10 cellular contexts compared by ENCODE assay signal in the genomic region with DNA sequence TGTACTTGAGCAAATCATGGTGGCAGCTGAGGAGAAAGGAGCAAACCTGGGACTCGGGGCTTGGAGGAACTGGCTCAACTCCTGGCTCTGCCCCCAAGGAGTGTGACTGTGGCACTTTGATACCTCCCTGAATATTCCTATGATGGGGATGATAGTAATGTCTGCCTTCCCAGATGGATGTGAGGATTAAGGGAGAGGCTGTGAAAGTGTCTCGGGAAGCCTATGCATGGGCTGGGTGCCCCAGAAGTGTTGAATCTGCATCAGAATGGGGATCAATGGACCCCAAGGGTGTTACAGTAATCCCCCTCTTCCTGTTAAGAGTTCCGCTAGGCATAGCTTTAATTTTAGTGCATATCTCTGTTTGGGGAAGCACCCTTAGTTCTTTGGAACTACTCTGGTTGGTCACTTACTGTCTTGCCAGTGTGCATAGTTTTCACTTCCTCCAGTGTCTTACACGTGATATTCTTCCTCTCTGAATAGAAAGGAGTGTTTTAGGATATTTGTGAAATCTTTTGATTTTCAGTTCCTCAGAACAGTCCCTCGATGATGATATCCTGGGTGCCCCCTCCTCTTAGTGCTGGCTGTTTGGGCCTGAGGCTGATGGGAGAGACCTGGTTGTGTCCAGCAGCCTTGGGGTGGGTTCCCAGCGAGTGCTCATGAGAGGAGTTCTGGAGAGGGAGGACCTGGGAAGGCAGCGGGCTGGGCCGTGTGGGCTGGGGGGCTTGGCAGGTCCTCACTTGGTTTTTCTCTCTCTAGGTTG.
DNase-seq lines count a peak whose midpoint lies in the region; ATAC-seq, FAIRE-seq and TF ChIP-seq lines count a peak whose summit lies in the region.
"Had no signal": no experiment of that assay in that cellular context is flagged by ENCODE, and none has a peak within 500 bp of the region (broad histone marks: within the 10 kb centered on the region; RNA-seq: fewer than 3 reads in every experiment).

No MANE protein-coding gene starts in this region.

- H3K4me3 Mint-ChIP-seq in Caco-2 (ENCODE audit: unreplicated experiment): no peak overlapping the region

- POLR2A ChIA-PET in Caco-2 (lab: Charles Lee): no interaction called here

- peak overlapping the region; percentile 30; the same call in 1 of the 2 replicates for H3K4me3 ChIP-seq in iPS-20b (ENCODE audit: low read length)
- no peak overlapping the region for H3K4me3 ChIP-seq in Caco-2 (ENCODE audit: low read depth, low read length)
- H3K4me3 ChIP-seq: Peyer's patch had no signal

- H3K9me3 ChIP-seq in iPS-20b (ENCODE audit: insufficient read depth, low read depth, low read length) (no peaks in the 10 kb centered on the region), Caco-2 (no peaks in the 10 kb centered on the region)
- H3K9me3 ChIP-seq: Peyer's patch had no signal

- no peak overlapping the region for H3K9ac ChIP-seq in iPS-20b (ENCODE audit: low read depth, low read length)

- H3K36me3 ChIP-seq in iPS-20b (ENCODE audit: insufficient read depth, low read depth, low read length) (no peaks in the 10 kb centered on the region), Caco-2 (ENCODE audit: control insufficient read depth, insufficient read depth, low read length) (no peaks in the 10 kb centered on the region)

- H3K27me3 ChIP-seq in iPS-20b (ENCODE audit: insufficient read depth, low read length): no peaks in the 10 kb centered on the region
- no peaks in the 10 kb centered on the region for H3K27me3 ChIP-seq in Caco-2 (replicated peaks; ENCODE audit: control insufficient read depth, insufficient read depth, low read length)
- H3K27me3 ChIP-seq: Peyer's patch had no signal

- FAIRE-seq in GM18507 (lab: Jason Lieb, UNC): peak; percentile 95

- no peaks in the 10 kb centered on the region for H3K9me3 Mint-ChIP-seq in Caco-2 (ENCODE audit: unreplicated experiment)

- CTCF ChIA-PET in Caco-2 (lab: Charles Lee): no interaction called here

- no peak overlapping the region for H3K27ac Mint-ChIP-seq in Caco-2 (ENCODE audit: unreplicated experiment)

- no peak overlapping the region for H3K27ac ChIP-seq in iPS-20b (ENCODE audit: low read length)

- no peaks in the 10 kb centered on the region for H3K27me3 Mint-ChIP-seq in Caco-2 (ENCODE audit: insufficient read depth, unreplicated experiment)

- H3K4me1 ChIP-seq in iPS-20b (ENCODE audit: insufficient read depth, low read length) (peaks cover 25% of the 10 kb centered on the region; the same call in 1 of the 2 replicates), Caco-2 (no peaks in the 10 kb centered on the region)
- H3K4me1 ChIP-seq: Peyer's patch had no signal

- intact Hi-C loops in Caco-2 (cut with micrococcal nuclease; ENCODE audit: unreplicated experiment): no loop called here

- H3K36me3 Mint-ChIP-seq in Caco-2 (ENCODE audit: insufficient read depth, unreplicated experiment): no peaks in the 10 kb centered on the region

- no peak for TF ChIP-seq CTCF in Caco-2 (IDR thresholded peaks at IDR 0.05; ENCODE audit: insufficient read depth in 1 of 2, low read depth in 1 of 2, low read length in 1 of 2, severe bottlenecking in 1 of 2, unreplicated experiment in 1 of 2)

- no TSS peak for BruUV-seq in Caco-2 (replicated peaks; lab: Mats Ljungman, UMichigan)

- DNase-seq in GM18507 (ENCODE audit: extremely low spot score, insufficient read length, low read depth) (peak; percentile 65), A172 (ENCODE audit: low spot score) (no peak), Caco-2 (no peak), NCI-H524 treated with DMSO at 0.1 percent for 48 hours (lab: John Stamatoyannopoulos, UW) (no peak)
- DNase-seq in effector CD4-positive, alpha-beta T cell: no peak
- DNase-seq: kidney glomerular epithelial cell, Peyer's patch had no signal

- peaks cover 4% of the 10 kb centered on the region for H3K4me1 Mint-ChIP-seq in Caco-2 (ENCODE audit: low read depth, unreplicated experiment)

- ATAC-seq in GM21529 (IDR thresholded peaks at IDR 0.05; ENCODE audit: unreplicated experiment) (peak; percentile 88), HG03520 (IDR thresholded peaks at IDR 0.05; ENCODE audit: unreplicated experiment) (peak; percentile 79)
